In genomic region chr1:89973481-89974127, GRCh38 we compare ENCODE assay signal across 21 cellular contexts. TPM values are rescaled to one million over a fixed set of nuclear protein-coding genes. Genes with fewer than 3 reads are reported as not detected.
DNase-seq lines count a peak whose midpoint lies in the region; ATAC-seq, FAIRE-seq and TF ChIP-seq lines count a peak whose summit lies in the region.
"Had no signal": no experiment of that assay in that cellular context is flagged by ENCODE, and none has a peak within 500 bp of the region (broad histone marks: within the 10 kb centered on the region; RNA-seq: fewer than 3 reads in every experiment).

No MANE protein-coding gene starts in this region.

- H3K4me3 ChIP-seq in DND-41 (ENCODE audit: low read depth in 1 of 2, low read length in 2 of 2) = no peak overlapping the region
- H3K4me3 ChIP-seq in RWPE2 (ENCODE audit: severe bottlenecking) = no peak overlapping the region
- H3K4me3 ChIP-seq in Peyer's patch = no peak overlapping the region
- H3K4me3 ChIP-seq: BLaER1 treated with 17β-estradiol and CSF1 and Interleukin-3, amounts not matched to agents 10 nM and 100 nM had no signal

- H3K9ac ChIP-seq in DND-41 (ENCODE audit: low read depth, low read length) = no peak overlapping the region
- H3K9ac ChIP-seq: BLaER1 treated with 17β-estradiol and CSF1 and Interleukin-3, amounts not matched to agents 10 nM and 100 nM had no signal

- H2AFZ ChIP-seq in DND-41 (ENCODE audit: low read depth, low read length) = no peak overlapping the region

- H3K4me1 ChIP-seq in DND-41 (ENCODE audit: insufficient read depth, low read length) = peaks cover 8% of the 10 kb centered on the region
- H3K4me1 ChIP-seq in RWPE2 (ENCODE audit: insufficient read depth, poor library complexity, severe bottlenecking) = peaks cover 30% of the 10 kb centered on the region
- H3K4me1 ChIP-seq in Peyer's patch = no peaks in the 10 kb centered on the region

- FAIRE-seq in GM12892 (lab: Jason Lieb, UNC) = no peak
- FAIRE-seq: A204.1, D721Med had no signal

- DNase-seq in DND-41 = no peak
- peak; percentile 63 for DNase-seq in KBM-7
- no peak for DNase-seq in RWPE2 (ENCODE audit: low spot score)
- peak; percentile 30 for DNase-seq in islet precursor cell
- no peak for DNase-seq in GM12892 (ENCODE audit: insufficient read length)
- no peak for DNase-seq in Peyer's patch
- DNase-seq: CD8-positive, alpha-beta T cell; Kasumi-1; NCI-H1417; NCI-H187 treated with DMSO at 0.1 percent for 48 hours; NCI-H2227 treated with DMSO at 0.1 percent for 48 hours; NCI-H524; NCI-H82; PC-3 had no signal

- H3K4me2 ChIP-seq in DND-41 (ENCODE audit: insufficient read depth, low read length) = no peak overlapping the region

- no peaks in the 10 kb centered on the region for H3K79me2 ChIP-seq in DND-41 (ENCODE audit: insufficient read depth, low read length)

- no peaks in the 10 kb centered on the region for H4K20me1 ChIP-seq in DND-41 (ENCODE audit: insufficient read depth, low read length)
- H4K20me1 ChIP-seq: BLaER1 treated with 17β-estradiol and CSF1 and Interleukin-3, amounts not matched to agents 10 nM and 100 nM had no signal

- H3K27me3 ChIP-seq in DND-41 (ENCODE audit: insufficient read depth, low read length, poor library complexity) (no peaks in the 10 kb centered on the region), RWPE2 (ENCODE audit: insufficient read depth, poor library complexity, severe bottlenecking) (no peaks in the 10 kb centered on the region), Peyer's patch (no peaks in the 10 kb centered on the region)
- H3K27me3 ChIP-seq: BLaER1 treated with 17β-estradiol and CSF1 and Interleukin-3, amounts not matched to agents 10 nM and 100 nM had no signal

- in situ Hi-C loops in KBM-7 (cut with MboI; ENCODE audit: low pct_unique_long_range_greater_than_20kb, low sequenced_read_pairs) = loop anchor here (25.0 kb wide), 1 partner anchor 161 kb away; the partner anchor contains the start of gene LRRC8D

- H3K36me3 ChIP-seq in DND-41 (ENCODE audit: insufficient read depth, low read length) (no peaks in the 10 kb centered on the region), RWPE2 (ENCODE audit: low read depth) (no peaks in the 10 kb centered on the region), Peyer's patch (no peaks in the 10 kb centered on the region)
- H3K36me3 ChIP-seq: BLaER1 treated with 17β-estradiol and CSF1 and Interleukin-3, amounts not matched to agents 10 nM and 100 nM had no signal

- ATAC-seq in DND-41 (ENCODE audit: insufficient read depth, low read depth) = peak; percentile 76
- no peak for ATAC-seq in RWPE2 (ENCODE audit: low read depth)
- no peak for ATAC-seq in GM18511 (IDR thresholded peaks at IDR 0.05; ENCODE audit: unreplicated experiment)
- no peak for ATAC-seq in GM18502 (IDR thresholded peaks at IDR 0.05; ENCODE audit: poor library complexity, unreplicated experiment)
- ATAC-seq: CD8-positive, alpha-beta T cell; PC-3; Right ventricle myocardium inferior had no signal

- no peak for TF ChIP-seq POLR2A in GM12892 (IDR thresholded peaks at IDR 0.05; ENCODE audit: low read depth, low read length)
- no peak for TF ChIP-seq POLR2A in Peyer's patch (IDR thresholded peaks at IDR 0.05)

- H3K27ac ChIP-seq in DND-41 (ENCODE audit: low read length) = no peak overlapping the region
- H3K27ac ChIP-seq in RWPE2 (ENCODE audit: poor library complexity, severe bottlenecking) = peak overlapping the region; percentile 74
- no peak overlapping the region for H3K27ac ChIP-seq in Peyer's patch
- H3K27ac ChIP-seq: HL-60 had no signal

- TF ChIP-seq CTCF in DND-41 (IDR thresholded peaks at IDR 0.05; ENCODE audit: borderline replicate concordance, extremely low read depth, low read length, poor library complexity, severe bottlenecking) (no peak), RWPE2 (IDR thresholded peaks at IDR 0.05; ENCODE audit: poor library complexity, severe bottlenecking) (no peak), Peyer's patch (IDR thresholded peaks at IDR 0.05) (no peak)

- H3K9me3 ChIP-seq in DND-41 (ENCODE audit: insufficient read depth, low read length, severe bottlenecking) (no peaks in the 10 kb centered on the region), RWPE2 (ENCODE audit: severe bottlenecking) (peaks cover 2% of the 10 kb centered on the region), Peyer's patch (no peaks in the 10 kb centered on the region)
- H3K9me3 ChIP-seq: BLaER1 treated with 17β-estradiol and CSF1 and Interleukin-3, amounts not matched to agents 10 nM and 100 nM had no signal

RNA-seq across cellular contexts. Expression of gene ZNF326, which starts 21.3 kb away (rescaled TPM):
- polyA plus RNA-seq in GM12892 (2012; ENCODE audit: missing spikeins) = 18.1 TPM
- total RNA-seq in Peyer's patch = 10 to 100 TPM; 22.3 to 49.9 (median 47.1) TPM

Comparison
In these comparisons a context has a peak if more than half of its experiments do, and no peak if none do; other contexts are left out.
1. DNase-seq: peak in KBM-7 (single experiment) and islet precursor cell (single experiment); none in DND-41 (single experiment), RWPE2 (single experiment), GM12892 (single experiment) and Peyer's patch (0 of 3).